Comparison of ENCODE assay signal across 16 cellular contexts in the genomic region with DNA sequence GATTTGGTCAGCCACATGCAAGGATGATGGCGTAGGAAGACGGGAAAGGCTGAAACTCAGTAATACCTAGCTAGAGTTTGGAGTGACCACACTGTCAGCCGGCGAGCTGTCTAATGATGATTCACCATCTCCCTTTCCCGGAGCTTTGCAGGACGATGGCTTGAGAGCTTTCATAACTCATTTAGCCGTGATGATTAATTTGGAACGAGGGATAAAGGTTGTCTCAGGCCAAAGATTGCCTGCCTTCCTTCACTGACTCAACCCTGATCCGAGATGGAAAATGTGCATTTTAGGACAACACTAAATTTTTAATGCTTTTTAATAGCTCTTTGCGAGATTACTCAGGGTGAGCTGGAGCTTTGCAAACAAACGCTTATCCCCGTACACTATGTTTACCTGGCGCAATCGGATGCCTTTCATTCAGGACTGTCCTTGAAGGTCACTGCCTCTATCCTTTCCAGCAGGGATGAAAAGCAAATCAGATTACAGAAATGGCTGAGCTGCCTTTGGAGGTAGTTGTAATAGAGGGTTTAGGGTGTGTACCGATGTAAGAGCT.
DNase-seq lines count a peak whose midpoint lies in the region; ATAC-seq, FAIRE-seq and TF ChIP-seq lines count a peak whose summit lies in the region.
"Had no signal": no experiment of that assay in that cellular context is flagged by ENCODE, and none has a peak within 500 bp of the region (broad histone marks: within the 10 kb centered on the region; RNA-seq: fewer than 3 reads in every experiment).

No MANE protein-coding gene starts in this region.

- no peak for TF ChIP-seq EP300 in HepG2 (IDR thresholded peaks at IDR 0.05; ENCODE audit: low read depth in 2 of 2, low read length in 2 of 2)
- no peak for TF ChIP-seq EP300 in HepG2 (CRISPR knock-in tag; IDR thresholded peaks at IDR 0.05; ENCODE audit: borderline replicate concordance)

- no peaks in the 10 kb centered on the region for H3K9me3 ChIP-seq in HepG2 (ENCODE audit: low read length)
- H3K9me3 ChIP-seq in right lobe of liver: no peaks in the 10 kb centered on the region
- no peaks in the 10 kb centered on the region for H3K9me3 ChIP-seq in Panc1 (ENCODE audit: control insufficient read depth, insufficient read depth, low read depth, low read length)
- H3K9me3 ChIP-seq: thyroid gland had no signal

- TF ChIP-seq POLR2A in HepG2 (IDR thresholded peaks at IDR 0.05; ENCODE audit: insufficient read depth in 1 of 2, low read depth in 2 of 2, low read length in 2 of 2): no peak
- no peak for TF ChIP-seq POLR2A in right lobe of liver (IDR thresholded peaks at IDR 0.05)

- TF ChIP-seq RAD21 in HepG2 (CRISPR knock-in tag; IDR thresholded peaks at IDR 0.05): no peak

- FAIRE-seq in HepG2 (lab: Jason Lieb, UNC): no peak
- FAIRE-seq in bronchial epithelial cell (lab: Jason Lieb, UNC): peak; percentile 50
- FAIRE-seq: TTC549 had no signal

- intact Hi-C loops in HepG2 (cut with micrococcal nuclease; ENCODE audit: unreplicated experiment): no loop called here
- intact Hi-C loops in right lobe of liver (cut with DNase I): no loop called here
- intact Hi-C loops in Panc1 (cut with micrococcal nuclease; ENCODE audit: unreplicated experiment): no loop called here
- intact Hi-C loops in posterior cingulate gyrus (cut with DNase I): no loop called here

- H4K20me1 ChIP-seq in HepG2 (ENCODE audit: insufficient read depth, low read length): no peaks in the 10 kb centered on the region

- POLR2A ChIA-PET in HepG2 (lab: Yijun Ruan, JAX) (no interaction called here), Panc1 (lab: Charles Lee) (no interaction called here)

- DNase-seq in HepG2 (ENCODE audit: low spot score) (peak; percentile 70), right lobe of liver (no peak), Panc1 (ENCODE audit: low read depth, low spot score) (peak; percentile 71), bronchial epithelial cell (ENCODE audit: low read depth) (peak; percentile 35), posterior cingulate gyrus (no peak), NCI-H526 treated with DMSO at 0.1 percent for 48 hours (lab: John Stamatoyannopoulos, UW) (no peak)
- DNase-seq in activated T-cell treated with anti-CD3 and anti-CD28 coated beads, Interleukin-2, amount 50 U/mL, for 48 hours: no peak
- DNase-seq: activated gamma-delta T cell treated with Interleukin-2 at 50 U/mL for 16 hours, glutamatergic neuron, kidney glomerular epithelial cell, NCI-H1105 treated with DMSO at 0.1 percent for 48 hours, NCI-H446, thyroid gland had no signal

- in situ Hi-C loops in HepG2 (cut with HindIII; ENCODE audit: extremely low pct_ligation_motif_present, low pct_unique_long_range_greater_than_20kb) (no loop called here), Panc1 (cut with HindIII; ENCODE audit: low pct_unique_long_range_greater_than_20kb, low sequenced_read_pairs) (no loop called here)

- no peak overlapping the region for H3K27ac ChIP-seq in HepG2 (ENCODE audit: extremely low read length, insufficient read depth, low read length)
- no peak overlapping the region for H3K27ac ChIP-seq in right lobe of liver
- no peak overlapping the region for H3K27ac ChIP-seq in Panc1 (ENCODE audit: low read length)
- H3K27ac ChIP-seq: thyroid gland had no signal

- peak; percentile 89 for ATAC-seq in HepG2
- no peak for ATAC-seq in right lobe of liver
- peak; percentile 93 for ATAC-seq in Panc1
- no peak for ATAC-seq in HG02852 (IDR thresholded peaks at IDR 0.05; ENCODE audit: unreplicated experiment)
- ATAC-seq: Right ventricle myocardium inferior had no signal

- 2% methylated on average over 13 of the region's 15 CpGs for WGBS in HepG2 (ENCODE audit: low lambda C conversion rate)
- WGBS in right lobe of liver (ENCODE audit: insufficient coverage, low coverage, low lambda C conversion rate, missing lambda C conversion rate): 54% methylated on average over 12 of the region's 15 CpGs

- H3K4me3 ChIP-seq in HepG2 (replicated peaks in 1 of 3; ENCODE audit: insufficient read depth in 1 of 3, low read depth in 2 of 3, low read length in 3 of 3): no peak overlapping the region
- no peak overlapping the region for H3K4me3 ChIP-seq in right lobe of liver
- H3K4me3 ChIP-seq in Panc1 (ENCODE audit: low read depth in 2 of 2, low read length in 2 of 2): peak overlapping the region; percentile 17 to 50
- no peak overlapping the region for H3K4me3 ChIP-seq in bronchial epithelial cell (ENCODE audit: low read depth, low read length)
- H3K4me3 ChIP-seq: thyroid gland had no signal

- TF ChIP-seq CTCF in HepG2 (CRISPR knock-in tag; IDR thresholded peaks at IDR 0.05) (no peak), right lobe of liver (IDR thresholded peaks at IDR 0.05) (no peak), Panc1 (IDR thresholded peaks at IDR 0.05) (no peak), bronchial epithelial cell (IDR thresholded peaks at IDR 0.05; ENCODE audit: insufficient read depth, low read length, severe bottlenecking) (no peak)

- no peak overlapping the region for H3K9ac ChIP-seq in HepG2 (ENCODE audit: insufficient read depth, low read depth, low read length)

- H3K79me2 ChIP-seq in HepG2 (ENCODE audit: insufficient read depth, low read length): no peaks in the 10 kb centered on the region

- H3K4me1 ChIP-seq in HepG2 (ENCODE audit: insufficient read depth, low read length) (peaks cover 18% of the 10 kb centered on the region), right lobe of liver (no peaks in the 10 kb centered on the region), Panc1 (ENCODE audit: control insufficient read depth, insufficient read depth, low read length) (0 out of 2 replicates have a peak, but pooled peaks cover 5% of the 10 kb centered on the region)
- H3K4me1 ChIP-seq: thyroid gland had no signal

- H3K36me3 ChIP-seq in HepG2 (replicated peaks in 1 of 2; ENCODE audit: control insufficient read depth in 1 of 2, insufficient read depth in 2 of 2, low read length in 2 of 2) (no peaks in the 10 kb centered on the region), right lobe of liver (no peaks in the 10 kb centered on the region), Panc1 (ENCODE audit: control insufficient read depth, insufficient read depth, low read length) (no peaks in the 10 kb centered on the region), bronchial epithelial cell (ENCODE audit: control insufficient read depth, insufficient read depth, low read length) (no peaks in the 10 kb centered on the region)
- H3K36me3 ChIP-seq: thyroid gland had no signal

- CTCF ChIA-PET in HepG2 (lab: Yijun Ruan, JAX; ENCODE audit: low intra/inter-chr PET ratio, low total read pairs) (no interaction called here), Panc1 (lab: Charles Lee) (no interaction called here)

- peak overlapping the region; percentile 26 for H3K4me2 ChIP-seq in HepG2 (ENCODE audit: low read depth, low read length)

- H2AFZ ChIP-seq in HepG2 (ENCODE audit: low read length): no peak overlapping the region

- H3K27me3 ChIP-seq in HepG2 (ENCODE audit: control insufficient read depth in 1 of 2, insufficient read depth in 2 of 2, low read length in 2 of 2): peaks cover 0 to 5% of the 10 kb centered on the region in 2 experiments; a peak in 2 of 5 replicates
- H3K27me3 ChIP-seq in right lobe of liver: no peaks in the 10 kb centered on the region
- H3K27me3 ChIP-seq in Panc1 (ENCODE audit: control insufficient read depth, insufficient read depth, low read length): no peaks in the 10 kb centered on the region
- no peaks in the 10 kb centered on the region for H3K27me3 ChIP-seq in bronchial epithelial cell (ENCODE audit: control insufficient read depth, insufficient read depth, low read length)
- H3K27me3 ChIP-seq: thyroid gland had no signal

- BruUV-seq in HepG2 (replicated peaks; lab: Mats Ljungman, UMichigan) (no TSS peak), Panc1 (replicated peaks; lab: Mats Ljungman, UMichigan) (no TSS peak)

TF ChIP-seq in HepG2, 621 proteins besides CTCF, POLR2A, EP300 and RAD21 (continues in another document):
- TF ChIP-seq IKZF1 (IDR thresholded peaks at IDR 0.05) (no peak), EED (CRISPR knock-in tag; IDR thresholded peaks at IDR 0.05) (no peak), SOX6 (IDR thresholded peaks at IDR 0.05) (no peak), SOX6 (CRISPR knock-in tag; IDR thresholded peaks at IDR 0.05) (peak; percentile 19; the same call in 1 of the 2 replicates), HHEX (CRISPR knock-in tag; IDR thresholded peaks at IDR 0.05) (0 out of 2 replicates have a peak, but pooled peaks have one; percentile 20), CHCHD3 (CRISPR knock-in tag; IDR thresholded peaks at IDR 0.05) (no peak), ZNF720 (CRISPR knock-in tag; IDR thresholded peaks at IDR 0.05) (no peak)
- TF ChIP-seq, protein P1, sequence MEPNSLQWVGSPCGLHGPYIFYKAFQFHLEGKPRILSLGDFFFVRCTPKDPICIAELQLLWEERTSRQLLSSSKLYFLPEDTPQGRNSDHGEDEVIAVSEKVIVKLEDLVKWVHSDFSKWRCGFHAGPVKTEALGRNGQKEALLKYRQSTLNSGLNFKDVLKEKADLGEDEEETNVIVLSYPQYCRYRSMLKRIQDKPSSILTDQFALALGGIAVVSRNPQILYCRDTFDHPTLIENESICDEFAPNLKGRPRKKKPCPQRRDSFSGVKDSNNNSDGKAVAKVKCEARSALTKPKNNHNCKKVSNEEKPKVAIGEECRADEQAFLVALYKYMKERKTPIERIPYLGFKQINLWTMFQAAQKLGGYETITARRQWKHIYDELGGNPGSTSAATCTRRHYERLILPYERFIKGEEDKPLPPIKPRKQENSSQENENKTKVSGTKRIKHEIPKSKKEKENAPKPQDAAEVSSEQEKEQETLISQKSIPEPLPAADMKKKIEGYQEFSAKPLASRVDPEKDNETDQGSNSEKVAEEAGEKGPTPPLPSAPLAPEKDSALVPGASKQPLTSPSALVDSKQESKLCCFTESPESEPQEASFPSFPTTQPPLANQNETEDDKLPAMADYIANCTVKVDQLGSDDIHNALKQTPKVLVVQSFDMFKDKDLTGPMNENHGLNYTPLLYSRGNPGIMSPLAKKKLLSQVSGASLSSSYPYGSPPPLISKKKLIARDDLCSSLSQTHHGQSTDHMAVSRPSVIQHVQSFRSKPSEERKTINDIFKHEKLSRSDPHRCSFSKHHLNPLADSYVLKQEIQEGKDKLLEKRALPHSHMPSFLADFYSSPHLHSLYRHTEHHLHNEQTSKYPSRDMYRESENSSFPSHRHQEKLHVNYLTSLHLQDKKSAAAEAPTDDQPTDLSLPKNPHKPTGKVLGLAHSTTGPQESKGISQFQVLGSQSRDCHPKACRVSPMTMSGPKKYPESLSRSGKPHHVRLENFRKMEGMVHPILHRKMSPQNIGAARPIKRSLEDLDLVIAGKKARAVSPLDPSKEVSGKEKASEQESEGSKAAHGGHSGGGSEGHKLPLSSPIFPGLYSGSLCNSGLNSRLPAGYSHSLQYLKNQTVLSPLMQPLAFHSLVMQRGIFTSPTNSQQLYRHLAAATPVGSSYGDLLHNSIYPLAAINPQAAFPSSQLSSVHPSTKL (CRISPR knock-in tag; IDR thresholded peaks at IDR 0.05): 0 out of 2 replicates have a peak, but pooled peaks have one; percentile 25

Comparison
In these comparisons a context has a peak if more than half of its experiments do, and no peak if none do; other contexts are left out.
1. ATAC-seq: peak in HepG2 (single experiment) and Panc1 (single experiment); none in right lobe of liver (0 of 4) and HG02852 (single experiment).
2. DNase-seq: peak in HepG2 (single experiment), Panc1 (single experiment) and bronchial epithelial cell (single experiment); none in right lobe of liver (0 of 3), activated T-cell treated with anti-CD3 and anti-CD28 coated beads, Interleukin-2, amount 50 U/mL, for 48 hours (0 of 2), posterior cingulate gyrus (0 of 10) and NCI-H526 treated with DMSO at 0.1 percent for 48 hours (single experiment).
3. H3K4me3 ChIP-seq: peak in Panc1 (2 of 2); none in HepG2 (0 of 3), right lobe of liver (0 of 3) and bronchial epithelial cell (single experiment).